Comparison of ENCODE assay signal across 8 cellular contexts in the genomic region with DNA sequence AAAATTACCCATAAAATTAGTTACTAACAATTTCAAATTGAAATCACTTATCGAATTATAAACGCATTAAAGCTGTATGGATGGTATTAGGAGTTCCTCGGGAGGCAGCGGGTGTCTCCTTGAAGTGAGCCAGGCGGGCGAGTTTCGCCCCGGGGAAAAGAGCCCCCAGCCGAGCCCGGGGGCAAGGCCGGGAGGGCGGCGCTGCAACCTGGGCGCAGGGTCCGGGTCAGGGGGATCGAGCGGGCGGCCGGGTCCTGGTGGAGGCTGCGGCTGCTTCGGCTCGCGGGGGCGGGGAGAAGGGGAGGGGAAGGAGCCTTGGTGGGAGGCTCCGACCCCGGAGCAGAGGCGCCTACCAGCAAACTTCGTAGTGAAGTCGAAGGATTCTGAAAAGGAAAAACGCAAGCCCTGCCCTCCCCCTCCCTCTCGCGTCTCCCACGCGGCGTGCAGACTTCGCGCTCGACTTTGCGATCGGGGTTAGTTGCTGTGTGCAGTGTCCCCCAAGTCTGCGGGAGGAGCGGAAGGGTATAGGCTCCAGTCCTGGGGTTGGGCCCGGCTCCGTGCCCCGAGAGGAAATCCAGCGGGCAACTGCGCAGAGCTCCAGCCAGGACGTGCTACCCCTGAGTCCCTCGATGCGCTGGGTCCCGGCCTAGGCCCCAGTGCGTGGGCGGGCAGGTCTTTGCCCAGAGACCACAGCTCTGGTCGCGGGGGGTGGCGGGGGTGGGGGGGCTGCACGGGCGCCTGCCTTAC.
DNase-seq lines count a peak whose midpoint lies in the region; ATAC-seq, FAIRE-seq and TF ChIP-seq lines count a peak whose summit lies in the region.

No MANE protein-coding gene starts in this region.

- peak overlapping the region; percentile 58 for H3K4me3 ChIP-seq in HUES48 (ENCODE audit: low read depth, low read length)
- peak overlapping the region; percentile 51 for H3K4me3 ChIP-seq in astrocyte of the cerebellum (ENCODE audit: low read depth, low read length)
- peak overlapping the region; percentile 45 to 64 for H3K4me3 ChIP-seq in kidney (ENCODE audit: low read length in 2 of 2)

- no peaks in the 10 kb centered on the region for H3K36me3 ChIP-seq in HUES48 (ENCODE audit: control insufficient read depth, insufficient read depth, low read length)
- no peaks in the 10 kb centered on the region for H3K36me3 ChIP-seq in kidney (ENCODE audit: control insufficient read depth in 1 of 2, insufficient read depth in 2 of 2, low read length in 2 of 2)

- ATAC-seq in stimulated activated naive CD8-positive, alpha-beta T cell treated with anti-CD3 and anti-CD28 coated beads, Interleukin-15, amount 100 ng/mL, for 72 hours = peak; percentile 46
- no peak for ATAC-seq in GM19395 (IDR thresholded peaks at IDR 0.05; ENCODE audit: unreplicated experiment)
- ATAC-seq in HG02981 (IDR thresholded peaks at IDR 0.05; ENCODE audit: unreplicated experiment) = no peak

- no peaks in the 10 kb centered on the region for H3K9me3 ChIP-seq in HUES48 (ENCODE audit: control insufficient read depth, insufficient read depth, low read length)
- no peaks in the 10 kb centered on the region for H3K9me3 ChIP-seq in kidney (ENCODE audit: control insufficient read depth in 1 of 2, low read length in 2 of 2)

- H3K27ac ChIP-seq in HUES48 (ENCODE audit: low read depth, low read length) (no peak overlapping the region), kidney (ENCODE audit: low read depth in 2 of 2, low read length in 2 of 2) (peak overlapping the region; percentile 35 to 83)

- no peak overlapping the region for H3K9ac ChIP-seq in HUES48 (ENCODE audit: low read depth, low read length)
- H3K9ac ChIP-seq in kidney (ENCODE audit: low read length in 2 of 2) = no peak overlapping the region

- DNase-seq in astrocyte of the cerebellum (ENCODE audit: low read depth) = no peak
- peak; percentile 88 for DNase-seq in kidney
- DNase-seq in stimulated activated naive CD8-positive, alpha-beta T cell treated with anti-CD3 and anti-CD28 coated beads, Interleukin-15, amount 100 ng/mL, for 72 hours = peak in 1 of 2 donors; percentile 9
- DNase-seq in NCI-H510A (lab: John Stamatoyannopoulos, UW) = no peak
- DNase-seq in NCI-H510A treated with DMSO at 0.1 percent for 48 hours (lab: John Stamatoyannopoulos, UW) = no peak

- TF ChIP-seq CTCF in astrocyte of the cerebellum (IDR thresholded peaks at IDR 0.05; ENCODE audit: low read depth, low read length, missing control alignments) (no peak), kidney (IDR thresholded peaks at IDR 0.05; ENCODE audit: borderline replicate concordance, extremely low read depth, insufficient read depth) (no peak)

- H3K27me3 ChIP-seq in HUES48 (ENCODE audit: control insufficient read depth, insufficient read depth, low read length) = peaks cover 71% of the 10 kb centered on the region

- peaks cover 30% of the 10 kb centered on the region for H3K4me1 Mint-ChIP-seq in stimulated activated naive CD8-positive, alpha-beta T cell treated with anti-CD3 and anti-CD28 coated beads, Interleukin-15, amount 100 ng/mL, for 72 hours

- H3K4me1 ChIP-seq in HUES48 (ENCODE audit: control insufficient read depth, insufficient read depth, low read length) (peaks cover 55% of the 10 kb centered on the region), kidney (ENCODE audit: control insufficient read depth in 1 of 2, insufficient read depth in 1 of 2, low read depth in 1 of 2, low read length in 2 of 2) (peaks cover 0 to 4% of the 10 kb centered on the region in 2 donors)

- in situ Hi-C loops in astrocyte of the cerebellum (cut with HindIII; ENCODE audit: low sequenced_read_pairs) = no loop called here

- intact Hi-C loops in kidney (cut with DNase I) = no loop called here

- no peak for FAIRE-seq in kidney (lab: Jason Lieb, UNC)

- peak overlapping the region; percentile 55 to 66 for H3K4me3 Mint-ChIP-seq in stimulated activated naive CD8-positive, alpha-beta T cell treated with anti-CD3 and anti-CD28 coated beads, Interleukin-15, amount 100 ng/mL, for 72 hours

- no peak overlapping the region for H3K27ac Mint-ChIP-seq in stimulated activated naive CD8-positive, alpha-beta T cell treated with anti-CD3 and anti-CD28 coated beads, Interleukin-15, amount 100 ng/mL, for 72 hours

- H3K27me3 Mint-ChIP-seq in stimulated activated naive CD8-positive, alpha-beta T cell treated with anti-CD3 and anti-CD28 coated beads, Interleukin-15, amount 100 ng/mL, for 72 hours = peaks cover 71% of the 10 kb centered on the region

- no peaks in the 10 kb centered on the region for H3K9me3 Mint-ChIP-seq in stimulated activated naive CD8-positive, alpha-beta T cell treated with anti-CD3 and anti-CD28 coated beads, Interleukin-15, amount 100 ng/mL, for 72 hours
